ENCODE assay signal across 8 cellular contexts in genomic region chr1:163320891-163321290, GRCh38. TPM values are rescaled to one million over a fixed set of nuclear protein-coding genes. Genes with fewer than 3 reads are reported as not detected.
DNase-seq lines count a peak whose midpoint lies in the region; ATAC-seq and TF ChIP-seq lines count a peak whose summit lies in the region.

No MANE protein-coding gene starts in this region.

- intact Hi-C loops in dorsolateral prefrontal cortex (cut with DNase I), result loop anchor here in 1 of 2 donors (5.0 to 10.0 kb wide), 2 partner anchors 446 to 1554 kb away; partner anchors contain the start of gene ATF6
- intact Hi-C loops in natural killer cell (cut with micrococcal nuclease), result no loop called here

- no peaks in the 10 kb centered on the region for H3K9me3 ChIP-seq in MM.1S (replicated peaks; ENCODE audit: insufficient read depth, low read length)

- TF ChIP-seq CTCF in C4-2B (conservative IDR thresholded peaks at IDR 0.05), result no peak
- TF ChIP-seq CTCF in MM.1S (IDR thresholded peaks at IDR 0.05; ENCODE audit: low read length), result no peak
- no peak for TF ChIP-seq CTCF in dorsolateral prefrontal cortex (IDR thresholded peaks at IDR 0.05 in 54 of 56, conservative IDR thresholded peaks at IDR 0.05 in 2 of 56; ENCODE audit: low read depth in 1 of 56, partially characterized antibody in 56 of 56)
- no peak for TF ChIP-seq CTCF in natural killer cell (IDR thresholded peaks at IDR 0.05)

- peak overlapping the region; percentile 63 for H3K4me2 ChIP-seq in MM.1S (ENCODE audit: low read depth, low read length)

- H3K27me3 Mint-ChIP-seq in natural killer cell (ENCODE audit: low read depth in 2 of 2), result no peaks in the 10 kb centered on the region

- H3K79me2 ChIP-seq in MM.1S (ENCODE audit: low read length), result peaks cover 45% of the 10 kb centered on the region

- peak overlapping the region; percentile 94 to 95 for H3K27ac Mint-ChIP-seq in natural killer cell

- DNase-seq in MM.1S, result no peak
- DNase-seq in dorsolateral prefrontal cortex, result no peak
- DNase-seq in natural killer cell, result no peak
- no peak for DNase-seq in stimulated activated CD4-positive, alpha-beta T cell treated with anti-CD3 and anti-CD28 coated beads, Interleukin-15, amount 100 ng/mL, for 24 hours
- no peak for DNase-seq in stimulated activated CD4-positive, alpha-beta T cell treated with anti-CD3 and anti-CD28 coated beads, Interleukin-4, amount 100 ng/mL, for 1 hour

- no peaks in the 10 kb centered on the region for H4K20me1 ChIP-seq in MM.1S (ENCODE audit: insufficient read depth, low read length)

- H3K9me3 Mint-ChIP-seq in natural killer cell, result no peaks in the 10 kb centered on the region

- H3K4me1 ChIP-seq in MM.1S (ENCODE audit: low read length), result peaks cover 9% of the 10 kb centered on the region

- ATAC-seq in natural killer cell (no peak), GM21360 (IDR thresholded peaks at IDR 0.05; ENCODE audit: unreplicated experiment) (no peak), GM21576 (IDR thresholded peaks at IDR 0.05; ENCODE audit: unreplicated experiment) (no peak)

- peaks cover 7% of the 10 kb centered on the region for H3F3A ChIP-seq in MM.1S (ENCODE audit: insufficient read depth, low read length)

- peak overlapping the region; percentile 89 for H3K4me3 ChIP-seq in MM.1S (ENCODE audit: low read length)
- H3K4me3 ChIP-seq in dorsolateral prefrontal cortex, result peak overlapping the region; percentile 46 to 97 (median 80)

- no peaks in the 10 kb centered on the region for H3K9me2 ChIP-seq in MM.1S (replicated peaks; ENCODE audit: insufficient read depth, low read length)

- H2AFZ ChIP-seq in MM.1S (ENCODE audit: low read length), result peak overlapping the region; percentile 95

- H3K4me3 Mint-ChIP-seq in natural killer cell, result peak overlapping the region; percentile 93

- H3K36me3 Mint-ChIP-seq in natural killer cell, result no peaks in the 10 kb centered on the region

- peak overlapping the region; percentile 91; the same call in 1 of the 2 replicates for H3K27ac ChIP-seq in C4-2B
- peak overlapping the region; percentile 78; the same call in 1 of the 2 replicates for H3K27ac ChIP-seq in MM.1S (ENCODE audit: low read length)
- peak overlapping the region in 39 of 59 donors; percentile 18 to 87 (median 76) for H3K27ac ChIP-seq in dorsolateral prefrontal cortex

- H3K9ac ChIP-seq in MM.1S (ENCODE audit: low read length), result peak overlapping the region; percentile 79

- no peaks in the 10 kb centered on the region; the same call in 1 of the 2 replicates for H3K36me3 ChIP-seq in MM.1S (replicated peaks; ENCODE audit: insufficient read depth, low read length)

- H3K27me3 ChIP-seq in MM.1S (replicated peaks; ENCODE audit: insufficient read depth, low read length) (no peaks in the 10 kb centered on the region), dorsolateral prefrontal cortex (no peaks in the 10 kb centered on the region)

- H3K4me1 Mint-ChIP-seq in natural killer cell, result peaks cover 13% of the 10 kb centered on the region in 2 donors

RNA-seq across cellular contexts. Expression of gene NUF2, which starts 0.9 kb away (rescaled TPM):
- total RNA-seq in dorsolateral prefrontal cortex, result 1 to 10 TPM in 67 of 120 experiments, under 1 TPM in 42, not detected in 11; 0.23 to 8.2 (median 1.2) TPM
- 1 to 10 TPM; 2.5 to 5.6 (median 2.7) TPM for total RNA-seq in natural killer cell
